In genomic region chr6:52990342-52990741, GRCh38 we compare ENCODE assay signal across 13 cellular contexts. TPM values are rescaled to one million over a fixed set of nuclear protein-coding genes. Genes with fewer than 3 reads are reported as not detected.
A peak's percentile ranks its signal among the peaks of the same experiment; 100 is the strongest.
DNase-seq lines count a peak whose midpoint lies in the region; ATAC-seq and TF ChIP-seq lines count a peak whose summit lies in the region.
"Had no signal": no experiment of that assay in that cellular context is flagged by ENCODE, and none has a peak within 500 bp of the region (broad histone marks: within the 10 kb centered on the region; RNA-seq: fewer than 3 reads in every experiment).

No MANE protein-coding gene starts in this region.

- CTCF ChIA-PET in Calu3 (lab: Charles Lee), result no interaction called here

- peak; percentile 5 for DNase-seq in Calu3
- DNase-seq in H4 (ENCODE audit: low spot score), result peak; percentile 61
- DNase-seq in activated T-helper 2 cell treated with anti-CD3 and anti-CD28 coated beads, Interferon-gamma antibody, Interleukin-2, Interleukin-4, amounts not matched to agents 10 μg/mL and 5 μg/mL and 100 μg/mL, durations not matched to agents 14 hours and 24 hours and 36 hours (ENCODE audit: low spot score), result no peak
- peak; percentile 17 for DNase-seq in kidney tubule cell (ENCODE audit: low spot score)
- no peak for DNase-seq in NK-92 (lab: John Stamatoyannopoulos, UW; ENCODE audit: unreplicated experiment)
- DNase-seq: body of pancreas, endodermal cell, KBM-7, NCI-H187 treated with DMSO at 0.1 percent for 48 hours, SK-N-SH had no signal

- no peak overlapping the region for H3K27ac Mint-ChIP-seq in Calu3 (ENCODE audit: unreplicated experiment)
- H3K27ac Mint-ChIP-seq in activated T-helper 2 cell treated with anti-CD3 and anti-CD28 coated beads, Interferon-gamma antibody, Interleukin-2, Interleukin-4, amounts not matched to agents 10 μg/mL and 5 μg/mL and 100 μg/mL, durations not matched to agents 14 hours and 24 hours and 36 hours, result peak overlapping the region; percentile 90
- H3K27ac Mint-ChIP-seq: endodermal cell, progenitor cell of endocrine pancreas had no signal

- peaks cover 22% of the 10 kb centered on the region for H3K4me1 Mint-ChIP-seq in Calu3 (ENCODE audit: low read depth, unreplicated experiment)
- peaks cover 56% of the 10 kb centered on the region for H3K4me1 Mint-ChIP-seq in activated T-helper 2 cell treated with anti-CD3 and anti-CD28 coated beads, Interferon-gamma antibody, Interleukin-2, Interleukin-4, amounts not matched to agents 10 μg/mL and 5 μg/mL and 100 μg/mL, durations not matched to agents 14 hours and 24 hours and 36 hours (ENCODE audit: low read depth)

- H3K9me3 Mint-ChIP-seq in Calu3 (ENCODE audit: low read depth, unreplicated experiment), result no peaks in the 10 kb centered on the region
- no peaks in the 10 kb centered on the region for H3K9me3 Mint-ChIP-seq in activated T-helper 2 cell treated with anti-CD3 and anti-CD28 coated beads, Interferon-gamma antibody, Interleukin-2, Interleukin-4, amounts not matched to agents 10 μg/mL and 5 μg/mL and 100 μg/mL, durations not matched to agents 14 hours and 24 hours and 36 hours

- H3K4me3 Mint-ChIP-seq in Calu3 (ENCODE audit: low read depth, unreplicated experiment), result no peak overlapping the region
- peak overlapping the region; percentile 48 for H3K4me3 Mint-ChIP-seq in activated T-helper 2 cell treated with anti-CD3 and anti-CD28 coated beads, Interferon-gamma antibody, Interleukin-2, Interleukin-4, amounts not matched to agents 10 μg/mL and 5 μg/mL and 100 μg/mL, durations not matched to agents 14 hours and 24 hours and 36 hours (ENCODE audit: low read depth)
- H3K4me3 Mint-ChIP-seq: endodermal cell had no signal

- intact Hi-C loops in Calu3 (cut with micrococcal nuclease; ENCODE audit: unreplicated experiment), result loop anchor here (5.0 to 10.0 kb wide), 2 partner anchors 108 to 266 kb away; no protein-coding TSS in a partner anchor
- intact Hi-C loops in activated T-helper 2 cell treated with anti-CD3 and anti-CD28 coated beads, Interferon-gamma antibody, Interleukin-2, Interleukin-4, amounts not matched to agents 10 μg/mL and 5 μg/mL and 100 μg/mL, durations not matched to agents 14 hours and 24 hours and 36 hours (cut with micrococcal nuclease), result loop anchor here (1.0 to 10.0 kb wide), 4 partner anchors 14 to 830 kb away; no protein-coding TSS in a partner anchor

- peaks cover 38% of the 10 kb centered on the region for H3K27me3 Mint-ChIP-seq in Calu3 (ENCODE audit: unreplicated experiment)
- peaks cover under 1% of the 10 kb centered on the region for H3K27me3 Mint-ChIP-seq in activated T-helper 2 cell treated with anti-CD3 and anti-CD28 coated beads, Interferon-gamma antibody, Interleukin-2, Interleukin-4, amounts not matched to agents 10 μg/mL and 5 μg/mL and 100 μg/mL, durations not matched to agents 14 hours and 24 hours and 36 hours (ENCODE audit: low read depth)
- H3K27me3 Mint-ChIP-seq: progenitor cell of endocrine pancreas had no signal

- no peak for ATAC-seq in HG03442 (IDR thresholded peaks at IDR 0.05; ENCODE audit: unreplicated experiment)
- no peak for ATAC-seq in GM19328 (IDR thresholded peaks at IDR 0.05; ENCODE audit: unreplicated experiment)
- ATAC-seq: body of pancreas had no signal

- BruUV-seq in Calu3 (replicated peaks; lab: Mats Ljungman, UMichigan), result no TSS peak

- peaks cover 11% of the 10 kb centered on the region for H3K36me3 Mint-ChIP-seq in Calu3 (ENCODE audit: insufficient read depth, unreplicated experiment)
- peaks cover 82% of the 10 kb centered on the region for H3K36me3 Mint-ChIP-seq in activated T-helper 2 cell treated with anti-CD3 and anti-CD28 coated beads, Interferon-gamma antibody, Interleukin-2, Interleukin-4, amounts not matched to agents 10 μg/mL and 5 μg/mL and 100 μg/mL, durations not matched to agents 14 hours and 24 hours and 36 hours (ENCODE audit: low read depth)

- TF ChIP-seq CTCF in Calu3 (IDR thresholded peaks at IDR 0.05; ENCODE audit: unreplicated experiment), result no peak

RNA-seq across cellular contexts. Expression of gene GSTA4, which starts 4.7 kb away (rescaled TPM):
- 0.38 TPM in 1 of 2 replicates, not detected in the other for total RNA-seq in Calu3 (2022)
- total RNA-seq in H4 (2014; rRNA removed; shearing (Covaris generic)), result 14.9 and 19.2 TPM in 2 replicates
- 69.7 and 70.2 TPM in 2 replicates for total RNA-seq in activated T-helper 2 cell treated with anti-CD3 and anti-CD28 coated beads, Interferon-gamma antibody, Interleukin-2, Interleukin-4, amounts not matched to agents 10 μg/mL and 5 μg/mL and 100 μg/mL, durations not matched to agents 14 hours and 24 hours and 36 hours

Comparison
In these comparisons a context has a peak if more than half of its experiments do, and no peak if none do; other contexts are left out.
1. DNase-seq: peak in Calu3 (single experiment), H4 (single experiment) and kidney tubule cell (single experiment); none in activated T-helper 2 cell treated with anti-CD3 and anti-CD28 coated beads, Interferon-gamma antibody, Interleukin-2, Interleukin-4, amounts not matched to agents 10 μg/mL and 5 μg/mL and 100 μg/mL, durations not matched to agents 14 hours and 24 hours and 36 hours (single experiment) and NK-92 (single experiment).
2. RNA of gene GSTA4, which starts 4.7 kb away (total RNA-seq): 69.7 to 70.2 TPM in activated T-helper 2 cell treated with anti-CD3 and anti-CD28 coated beads, Interferon-gamma antibody, Interleukin-2, Interleukin-4, amounts not matched to agents 10 μg/mL and 5 μg/mL and 100 μg/mL, durations not matched to agents 14 hours and 24 hours and 36 hours and 14.9 to 19.2 TPM in H4; 0.38 TPM in Calu3; every median in the first group is over 10 times any median in the second.